8 cellular contexts compared by ENCODE assay signal in the genomic region with DNA sequence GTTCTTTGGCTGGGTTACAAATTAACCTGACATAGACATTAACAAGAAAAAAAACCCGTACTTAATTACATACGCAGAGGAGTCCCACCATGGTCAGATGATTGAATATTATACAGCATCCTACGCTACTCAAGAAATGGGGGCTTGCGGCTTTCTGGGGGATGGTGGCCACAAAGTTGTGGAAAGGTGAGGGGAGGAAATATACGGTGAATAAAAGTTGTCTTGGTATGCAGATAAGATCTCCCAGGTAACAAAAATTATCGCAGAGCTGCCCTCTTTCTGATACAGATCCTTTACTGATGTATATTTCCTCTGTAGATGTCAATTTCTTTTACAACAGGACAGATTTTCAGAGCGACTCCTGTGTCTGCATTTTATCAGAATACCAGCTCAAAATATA.
DNase-seq lines count a peak whose midpoint lies in the region; ATAC-seq and TF ChIP-seq lines count a peak whose summit lies in the region.

No MANE protein-coding gene starts in this region.

- in situ Hi-C loops in HAP-1 (cut with MboI; ENCODE audit: low sequenced_read_pairs), result loop anchor here (25.0 kb wide), 1 partner anchor 222 kb away; a partner anchor contains a TSS

- no peak for DNase-seq in HAP-1 (ENCODE audit: low spot score in 2 of 2)
- peak; percentile 5 for DNase-seq in T-helper 22 cell (ENCODE audit: low read depth)
- no peak for DNase-seq in foreskin fibroblast
- DNase-seq in skeletal muscle cell (ENCODE audit: low read depth), result no peak
- no peak for DNase-seq in stimulated activated CD8-positive, alpha-beta memory T cell treated with anti-CD3 and anti-CD28 coated beads, Interleukin-4, amount 100 ng/mL, for 48 hours
- DNase-seq in hippocampal formation (lab: John Stamatoyannopoulos, UW), result no peak

- peaks cover 24% of the 10 kb centered on the region for H3K4me1 ChIP-seq in HAP-1

- H3K4me3 ChIP-seq in HAP-1 (peak overlapping the region; percentile 69), foreskin fibroblast (ENCODE audit: low read depth in 1 of 2, low read length in 2 of 2) (peak overlapping the region; percentile 66 to 82), skeletal muscle cell (ENCODE audit: low read depth, low read length) (peak overlapping the region; percentile 83)

- H3K36me3 ChIP-seq in HAP-1 (replicated peaks), result peaks cover 20% of the 10 kb centered on the region

- no peaks in the 10 kb centered on the region for H3K9me3 ChIP-seq in HAP-1

- ATAC-seq in HG02571 (IDR thresholded peaks at IDR 0.05; ENCODE audit: unreplicated experiment) (no peak), GM21367 (IDR thresholded peaks at IDR 0.05; ENCODE audit: unreplicated experiment) (no peak)

- no peak for TF ChIP-seq CTCF in foreskin fibroblast (IDR thresholded peaks at IDR 0.05; ENCODE audit: low read depth, low read length)

- H3K27me3 ChIP-seq in HAP-1 (ENCODE audit: low read depth), result no peaks in the 10 kb centered on the region
